22 cellular contexts compared by ENCODE assay signal in genomic region chr21:43624343-43624742, GRCh38. TPM values are rescaled to one million over a fixed set of nuclear protein-coding genes. Genes with fewer than 3 reads are reported as not detected.
"Had no signal": no experiment of that assay in that cellular context is flagged by ENCODE, and none has a peak within 500 bp of the region (broad histone marks: within the 10 kb centered on the region; RNA-seq: fewer than 3 reads in every experiment).

No MANE protein-coding gene starts in this region.

- H3K9me3 ChIP-seq: colonic mucosa had no signal

- H3K4me1 Mint-ChIP-seq: central memory CD8-positive, alpha-beta T cell; stimulated activated naive CD8-positive, alpha-beta T cell treated with anti-CD3 and anti-CD28 coated beads, Interleukin-15, amount 100 ng/mL, for 72 hours had no signal

- H3K9me3 Mint-ChIP-seq: central memory CD8-positive, alpha-beta T cell had no signal

- DNase-seq: activated CD4-positive, alpha-beta memory T cell treated with anti-CD3 and anti-CD28 coated beads for 36 hours; activated CD4-positive, alpha-beta T cell treated with anti-CD3 and anti-CD28 coated beads for 48 hours; activated CD4-positive, CD25-positive, alpha-beta regulatory T cell; activated naive CD4-positive, alpha-beta T cell treated with Interleukin-2 at 50 U/mL for 16 hours; activated naive CD8-positive, alpha-beta T cell treated with anti-CD3 and anti-CD28 coated beads for 36 hours; activated T-cell treated with anti-CD3 and anti-CD28 coated beads, Interleukin-2, amount 50 U/mL, for 48 hours; colonic mucosa; dorsolateral prefrontal cortex; effector memory CD8-positive, alpha-beta T cell; glutamatergic neuron; left ventricle myocardium superior; mammary epithelial cell; psoas muscle; stimulated activated CD4-positive, alpha-beta T cell treated with anti-CD3 and anti-CD28 coated beads, Interleukin-4, amount 100 ng/mL, for 4 hours; stimulated activated naive CD8-positive, alpha-beta T cell treated with anti-CD3 and anti-CD28 coated beads, Interleukin-15, amount 100 ng/mL, for 72 hours; T1000 had no signal

- H3K4me3 ChIP-seq: colonic mucosa, dorsolateral prefrontal cortex, esophagus muscularis mucosa, hepatocyte, psoas muscle, right atrium auricular region, tibial nerve had no signal

- H3K79me2 ChIP-seq: hepatocyte had no signal

- ATAC-seq: effector memory CD8-positive, alpha-beta T cell; left ventricle myocardium superior; natural killer cell treated with Interleukin-12 subunit alpha and Interleukin-12 subunit beta and Interleukin-15 and Interleukin-18, amount 100 ng/mL, for 72 hours; stimulated activated naive CD8-positive, alpha-beta T cell treated with anti-CD3 and anti-CD28 coated beads, Interleukin-15, amount 100 ng/mL, for 72 hours had no signal

- H3K4me2 ChIP-seq: hepatocyte had no signal

- H3K27me3 Mint-ChIP-seq: activated CD4-positive, alpha-beta memory T cell treated with anti-CD3 and anti-CD28 coated beads for 36 hours; activated naive CD8-positive, alpha-beta T cell treated with anti-CD3 and anti-CD28 coated beads for 36 hours; stimulated activated naive CD8-positive, alpha-beta T cell treated with anti-CD3 and anti-CD28 coated beads, Interleukin-15, amount 100 ng/mL, for 72 hours had no signal

- H3K27ac Mint-ChIP-seq: activated CD4-positive, alpha-beta memory T cell treated with anti-CD3 and anti-CD28 coated beads for 36 hours; activated naive CD8-positive, alpha-beta T cell treated with anti-CD3 and anti-CD28 coated beads for 36 hours; effector memory CD8-positive, alpha-beta T cell; natural killer cell treated with Interleukin-12 subunit alpha and Interleukin-12 subunit beta and Interleukin-15 and Interleukin-18, amount 100 ng/mL, for 72 hours; stimulated activated naive CD8-positive, alpha-beta T cell treated with anti-CD3 and anti-CD28 coated beads, Interleukin-15, amount 100 ng/mL, for 72 hours had no signal

- H3K27ac ChIP-seq: colonic mucosa, dorsolateral prefrontal cortex, esophagus muscularis mucosa, hepatocyte, psoas muscle, right atrium auricular region, tibial nerve had no signal

- H3K27me3 ChIP-seq: colonic mucosa, dorsolateral prefrontal cortex, esophagus muscularis mucosa, hepatocyte, right atrium auricular region, tibial nerve had no signal

- H3K4me3 Mint-ChIP-seq: activated CD4-positive, alpha-beta memory T cell treated with anti-CD3 and anti-CD28 coated beads for 36 hours; activated naive CD8-positive, alpha-beta T cell treated with anti-CD3 and anti-CD28 coated beads for 36 hours; central memory CD8-positive, alpha-beta T cell; effector memory CD8-positive, alpha-beta T cell; natural killer cell treated with Interleukin-12 subunit alpha and Interleukin-12 subunit beta and Interleukin-15 and Interleukin-18, amount 100 ng/mL, for 72 hours; stimulated activated naive CD8-positive, alpha-beta T cell treated with anti-CD3 and anti-CD28 coated beads, Interleukin-15, amount 100 ng/mL, for 72 hours had no signal

- H2AFZ ChIP-seq: hepatocyte had no signal

- H3K36me3 ChIP-seq: colonic mucosa, esophagus muscularis mucosa, right atrium auricular region had no signal

- H3K4me1 ChIP-seq: esophagus muscularis mucosa, psoas muscle, right atrium auricular region, tibial nerve had no signal

RNA-seq across cellular contexts. Expression of gene HSF2BP, which starts 34.9 kb away (rescaled TPM):
- total RNA-seq: left ventricle myocardium superior had no signal
